15 cellular contexts compared by ENCODE assay signal in genomic region chr11:112644410-112645131, GRCh38.
DNase-seq lines count a peak whose midpoint lies in the region; ATAC-seq lines count a peak whose summit lies in the region.
"Had no signal": no experiment of that assay in that cellular context is flagged by ENCODE, and none has a peak within 500 bp of the region (broad histone marks: within the 10 kb centered on the region; RNA-seq: fewer than 3 reads in every experiment).

No MANE protein-coding gene starts in this region.

- H3K4me3 Mint-ChIP-seq in activated CD8-positive, alpha-beta memory T cell treated with anti-CD3 and anti-CD28 coated beads, Interleukin-2, amount 10 ng/mL, durations not matched to agents 7 days and 5 days = no peak overlapping the region
- H3K4me3 Mint-ChIP-seq: activated T-helper 17 cell treated with anti-CD3 and anti-CD28 coated beads, Interleukin-2, amount 50 U/mL, for 72 hours; natural killer cell had no signal

- no peaks in the 10 kb centered on the region for H3K36me3 Mint-ChIP-seq in activated CD8-positive, alpha-beta memory T cell treated with anti-CD3 and anti-CD28 coated beads, Interleukin-2, amount 10 ng/mL, durations not matched to agents 7 days and 5 days

- no peaks in the 10 kb centered on the region for H3K4me1 Mint-ChIP-seq in activated CD8-positive, alpha-beta memory T cell treated with anti-CD3 and anti-CD28 coated beads, Interleukin-2, amount 10 ng/mL, durations not matched to agents 7 days and 5 days
- H3K4me1 Mint-ChIP-seq: activated T-helper 17 cell treated with anti-CD3 and anti-CD28 coated beads, Interleukin-2, amount 50 U/mL, for 72 hours had no signal

- no peak overlapping the region for H3K27ac Mint-ChIP-seq in activated CD8-positive, alpha-beta memory T cell treated with anti-CD3 and anti-CD28 coated beads, Interleukin-2, amount 10 ng/mL, durations not matched to agents 7 days and 5 days
- H3K27ac Mint-ChIP-seq: activated T-helper 17 cell treated with anti-CD3 and anti-CD28 coated beads, Interleukin-2, amount 50 U/mL, for 72 hours; natural killer cell had no signal

- no peaks in the 10 kb centered on the region for H3K27me3 Mint-ChIP-seq in activated CD8-positive, alpha-beta memory T cell treated with anti-CD3 and anti-CD28 coated beads, Interleukin-2, amount 10 ng/mL, durations not matched to agents 7 days and 5 days

- H3K9me3 Mint-ChIP-seq in activated CD8-positive, alpha-beta memory T cell treated with anti-CD3 and anti-CD28 coated beads, Interleukin-2, amount 10 ng/mL, durations not matched to agents 7 days and 5 days (ENCODE audit: low read depth) = peaks cover 2% of the 10 kb centered on the region

- peak; percentile 94 for ATAC-seq in GM18867 (IDR thresholded peaks at IDR 0.05; ENCODE audit: unreplicated experiment)
- peak; percentile 68 for ATAC-seq in GM21528 (IDR thresholded peaks at IDR 0.05; ENCODE audit: low FRiP score, unreplicated experiment)
- peak; percentile 52 for ATAC-seq in HG03354 (IDR thresholded peaks at IDR 0.05; ENCODE audit: poor library complexity, severe bottlenecking, unreplicated experiment)
- no peak for ATAC-seq in activated CD8-positive, alpha-beta memory T cell treated with anti-CD3 and anti-CD28 coated beads, Interleukin-2, amount 10 ng/mL, durations not matched to agents 7 days and 5 days
- ATAC-seq: activated T-helper 17 cell treated with anti-CD3 and anti-CD28 coated beads, Interleukin-2, amount 50 U/mL, for 72 hours; natural killer cell had no signal

- CTCF ChIA-PET in activated CD8-positive, alpha-beta memory T cell treated with anti-CD3 and anti-CD28 coated beads, Interleukin-2, amount 10 ng/mL, durations not matched to agents 7 days and 5 days (lab: Charles Lee) = no interaction called here

- peak; percentile 3 for DNase-seq in ecto neural progenitor cell (ENCODE audit: low spot score)
- no peak for DNase-seq in NCI-H1436 treated with DMSO at 0.1 percent for 48 hours (lab: John Stamatoyannopoulos, UW)
- DNase-seq in RKO (ENCODE audit: low spot score) = no peak
- no peak for DNase-seq in activated CD8-positive, alpha-beta memory T cell treated with anti-CD3 and anti-CD28 coated beads, Interleukin-2, amount 10 ng/mL, durations not matched to agents 7 days and 5 days
- DNase-seq: activated CD4-positive, alpha-beta T cell treated with anti-CD3 and anti-CD28 coated beads, Interleukin-2, amount 50 U/mL, for 48 hours; adrenal gland; DMS 273 treated with DMSO at 0.1 percent for 48 hours; Kasumi-1; natural killer cell; NCI-H2029 treated with DMSO at 0.1 percent for 48 hours; stimulated activated CD4-positive, alpha-beta T cell treated with anti-CD3 and anti-CD28 coated beads, Interleukin-15, amount 100 ng/mL, for 24 hours had no signal
